In genomic region chr9:98341157-98342102, GRCh38 we compare ENCODE assay signal across 1 cellular context.
TF ChIP-seq lines count a peak whose summit lies in the region.

No MANE protein-coding gene starts in this region.

TF ChIP-seq in HepG2, 621 proteins besides CTCF, POLR2A, EP300 and RAD21 (continued from another document):
- TF ChIP-seq ZUFSP (CRISPR knock-in tag; IDR thresholded peaks at IDR 0.05; ENCODE audit: borderline replicate concordance) (no peak), ZNF883 (CRISPR knock-in tag; IDR thresholded peaks at IDR 0.05; ENCODE audit: not compliant biosample characterization) (no peak), ZNF660 (CRISPR knock-in tag; IDR thresholded peaks at IDR 0.05; ENCODE audit: borderline replicate concordance, low read depth) (no peak), TBX3 (IDR thresholded peaks at IDR 0.05; ENCODE audit: borderline replicate concordance) (no peak), POGK (CRISPR knock-in tag; conservative IDR thresholded peaks at IDR 0.05) (no peak), ZNF460 (CRISPR knock-in tag; IDR thresholded peaks at IDR 0.05; ENCODE audit: borderline replicate concordance) (no peak), SOX5 (CRISPR knock-in tag; IDR thresholded peaks at IDR 0.05; ENCODE audit: borderline replicate concordance) (no peak), NR2F2 (IDR thresholded peaks at IDR 0.05; ENCODE audit: borderline replicate concordance, low read depth) (no peak), ATF5 (CRISPR knock-in tag; IDR thresholded peaks at IDR 0.05; ENCODE audit: low read depth) (no peak), HNF4G (IDR thresholded peaks at IDR 0.05; ENCODE audit: borderline replicate concordance, low read depth, low read length) (no peak), HNF4G (CRISPR knock-in tag; IDR thresholded peaks at IDR 0.05; ENCODE audit: borderline replicate concordance, low read depth) (no peak)
